In genomic region chr3:44171891-44172290, GRCh38 we compare ENCODE assay signal across 31 cellular contexts.
A peak's percentile ranks its signal among the peaks of the same experiment; 100 is the strongest.
DNase-seq lines count a peak whose midpoint lies in the region; ATAC-seq, FAIRE-seq and TF ChIP-seq lines count a peak whose summit lies in the region.
"Had no signal": no experiment of that assay in that cellular context is flagged by ENCODE, and none has a peak within 500 bp of the region (broad histone marks: within the 10 kb centered on the region; RNA-seq: fewer than 3 reads in every experiment).

No MANE protein-coding gene starts in this region.

- no peak for DNase-seq in bronchial epithelial cell (ENCODE audit: low read depth)
- peak; percentile 90 for DNase-seq in esophagus muscularis mucosa (ENCODE audit: extremely low spot score)
- no peak for DNase-seq in NCI-H1048 (lab: John Stamatoyannopoulos, UW)
- DNase-seq: 8988T; ACHN; AML-193; BE2C; C1 segment of cervical spinal cord; Caco-2; Calu3; CD4-positive, alpha-beta memory T cell; CD4-positive, alpha-beta T cell; CD4-positive, CD25-positive, alpha-beta regulatory T cell; CD8-positive, alpha-beta memory T cell; CD8-positive, alpha-beta T cell; COR-L47; DMS 273 treated with DMSO at 0.1 percent for 48 hours; DMS153; DMS53; DMS79; DMS79 treated with DMSO at 0.1 percent for 48 hours; DND-41; EL had no signal

- 91% methylated on average over 4 of the region's 4 CpGs for WGBS in esophagus muscularis mucosa

- H3K27ac ChIP-seq in esophagus muscularis mucosa (replicated peaks in 1 of 4) = no peak overlapping the region
- H3K27ac ChIP-seq: 22Rv1; A549; BLaER1; BLaER1 treated with 17β-estradiol and CSF1 and Interleukin-3, amounts not matched to agents 10 nM and 100 nM; C4-2B had no signal

- H3K27me3 ChIP-seq in bronchial epithelial cell (ENCODE audit: control insufficient read depth, insufficient read depth, low read length) = no peaks in the 10 kb centered on the region
- peaks cover 0 to 21% (median 0%) of the 10 kb centered on the region in 4 donors for H3K27me3 ChIP-seq in esophagus muscularis mucosa
- H3K27me3 ChIP-seq: BE2C; BLaER1; BLaER1 treated with 17β-estradiol and CSF1 and Interleukin-3, amounts not matched to agents 10 nM and 100 nM had no signal

- H3K36me3 ChIP-seq in bronchial epithelial cell (ENCODE audit: control insufficient read depth, insufficient read depth, low read length) (no peaks in the 10 kb centered on the region), esophagus muscularis mucosa (no peaks in the 10 kb centered on the region)
- H3K36me3 ChIP-seq: BE2C; BLaER1; BLaER1 treated with 17β-estradiol and CSF1 and Interleukin-3, amounts not matched to agents 10 nM and 100 nM had no signal

- no peaks in the 10 kb centered on the region for H3K9me3 ChIP-seq in esophagus muscularis mucosa
- H3K9me3 ChIP-seq: A549, BE2C, Caco-2 had no signal

- TF ChIP-seq CTCF in bronchial epithelial cell (IDR thresholded peaks at IDR 0.05; ENCODE audit: insufficient read depth, low read length, severe bottlenecking) = no peak
- no peak for TF ChIP-seq CTCF in esophagus muscularis mucosa (IDR thresholded peaks at IDR 0.05)

- H3K4me3 ChIP-seq in bronchial epithelial cell (ENCODE audit: low read depth, low read length) = no peak overlapping the region
- H3K4me3 ChIP-seq in esophagus muscularis mucosa = no peak overlapping the region
- H3K4me3 ChIP-seq: A549; BLaER1; BLaER1 treated with 17β-estradiol and CSF1 and Interleukin-3, amounts not matched to agents 10 nM and 100 nM had no signal

- no peaks in the 10 kb centered on the region for H3K4me1 ChIP-seq in esophagus muscularis mucosa
- H3K4me1 ChIP-seq: A549; BE2C; BLaER1; BLaER1 treated with 17β-estradiol and CSF1 and Interleukin-3, amounts not matched to agents 10 nM and 100 nM; Caco-2 had no signal

- no peak for TF ChIP-seq POLR2A in esophagus muscularis mucosa (IDR thresholded peaks at IDR 0.05; ENCODE audit: low read depth)

- intact Hi-C loops in esophagus muscularis mucosa (cut with DNase I) = no loop called here

- peak; percentile 75 for FAIRE-seq in bronchial epithelial cell (lab: Jason Lieb, UNC)
- FAIRE-seq: A204.1, A549, D721Med had no signal

- ATAC-seq in GM19324 (IDR thresholded peaks at IDR 0.05; ENCODE audit: low FRiP score, unreplicated experiment) = no peak
- ATAC-seq: A549; CD8-positive, alpha-beta T cell had no signal

- TF ChIP-seq EP300 in esophagus muscularis mucosa (IDR thresholded peaks at IDR 0.05) = no peak
